In the genomic region with DNA sequence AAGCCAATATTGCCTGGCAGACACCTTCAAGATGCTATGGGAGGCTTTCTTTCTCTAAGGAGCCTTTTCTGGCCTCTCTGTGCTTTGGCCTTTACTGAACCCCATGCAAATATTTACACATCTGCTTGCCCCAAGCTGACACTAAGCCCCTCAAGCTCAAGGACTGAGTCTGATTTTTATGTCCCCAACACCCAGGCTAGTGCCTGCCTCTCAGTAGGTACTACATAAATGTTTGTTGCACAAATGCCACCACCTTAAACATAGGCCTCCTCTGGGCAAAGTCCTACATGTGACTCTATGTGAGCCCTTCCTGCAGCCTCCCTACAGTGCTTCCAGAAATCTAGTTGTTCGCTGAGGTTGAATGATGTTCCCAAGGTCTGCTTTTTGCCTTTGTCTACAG, we compare ENCODE assay signal across 21 cellular contexts.
DNase-seq lines count a peak whose midpoint lies in the region; ATAC-seq, FAIRE-seq and TF ChIP-seq lines count a peak whose summit lies in the region.
"Had no signal": no experiment of that assay in that cellular context is flagged by ENCODE, and none has a peak within 500 bp of the region (broad histone marks: within the 10 kb centered on the region; RNA-seq: fewer than 3 reads in every experiment).

No MANE protein-coding gene starts in this region.

- no peak overlapping the region for H3K4me2 ChIP-seq in K562 (ENCODE audit: insufficient read depth, low read length)
- H3K4me2 ChIP-seq: PC-9 had no signal

- no peak for TF ChIP-seq POLR2A in K562 (conservative IDR thresholded peaks at IDR 0.05)

- DNase-seq in left ventricle myocardium superior (no peak), right cardiac atrium (no peak), K562 (ENCODE audit: extremely low read depth in 1 of 4, low spot score in 3 of 4) (no peak), mucosa of descending colon (no peak), HTR-8/SVneo (ENCODE audit: insufficient read length, low spot score) (no peak), NCI-H748 (lab: John Stamatoyannopoulos, UW; ENCODE audit: unreplicated experiment) (no peak)
- DNase-seq in activated CD4-positive, alpha-beta T cell treated with anti-CD3 and anti-CD28 coated beads, Interleukin-2, amount 50 U/mL, for 4 hours = no peak
- DNase-seq: CD4-positive, CD25-positive, alpha-beta regulatory T cell; DND-41; H9; HFFc6; KBM-7; NCI-H1092; NCI-H1436; NCI-H1930; NCI-H748 treated with DMSO at 0.1 percent for 48 hours; PC-9 had no signal

- intact Hi-C loops in left ventricle myocardium superior (cut with micrococcal nuclease) = no loop called here
- intact Hi-C loops in right cardiac atrium (cut with DNase I) = no loop called here
- intact Hi-C loops in K562 (cut with micrococcal nuclease) = no loop called here
- intact Hi-C loops in mucosa of descending colon (cut with DNase I, micrococcal nuclease) = no loop called here

- no peaks in the 10 kb centered on the region for H4K20me1 ChIP-seq in K562 (replicated peaks; ENCODE audit: control insufficient read depth, insufficient read depth, low read length)

- H3K27me3 ChIP-seq in right cardiac atrium (ENCODE audit: control insufficient read depth, insufficient read depth) = no peaks in the 10 kb centered on the region
- no peaks in the 10 kb centered on the region for H3K27me3 ChIP-seq in K562 (ENCODE audit: control insufficient read depth in 2 of 2, insufficient read depth in 2 of 2, low read length in 2 of 2)
- no peaks in the 10 kb centered on the region for H3K27me3 ChIP-seq in thymus (ENCODE audit: control insufficient read depth, insufficient read depth)
- H3K27me3 ChIP-seq: SJSA1 had no signal

- CTCF ChIA-PET in K562 (lab: Yijun Ruan, JAX; ENCODE audit: low intra/inter-chr PET ratio) = interaction anchor here (1.0 kb wide), 1 partner anchor 19 kb away, joined by 3 read pairs; no protein-coding TSS in a partner anchor

- TF ChIP-seq RAD21 in K562 (CRISPR knock-in tag; conservative IDR thresholded peaks at IDR 0.05 in 1 of 2, IDR thresholded peaks at IDR 0.05 in 1 of 2) = no peak

- H3K9me1 ChIP-seq in K562 (ENCODE audit: control insufficient read depth, insufficient read depth, low read length) = no peaks in the 10 kb centered on the region

- no peaks in the 10 kb centered on the region for H3K4me1 ChIP-seq in right cardiac atrium (ENCODE audit: control insufficient read depth, insufficient read depth, low read length)
- H3K4me1 ChIP-seq in K562 (replicated peaks in 1 of 2; ENCODE audit: control insufficient read depth in 2 of 2, insufficient read depth in 2 of 2, low read length in 2 of 2) = peaks cover 23 to 68% of the 10 kb centered on the region in 2 experiments
- no peaks in the 10 kb centered on the region for H3K4me1 ChIP-seq in mucosa of descending colon (ENCODE audit: low read depth)
- H3K4me1 ChIP-seq in thymus (ENCODE audit: control insufficient read depth, insufficient read depth, low read length) = no peaks in the 10 kb centered on the region
- H3K4me1 ChIP-seq: SJSA1 had no signal

- no peaks in the 10 kb centered on the region for H3K79me2 ChIP-seq in K562 (ENCODE audit: control insufficient read depth, insufficient read depth, low read length)

- WGBS in right cardiac atrium = 91% methylated on average over 1 of the region's 1 CpG
- WGBS in K562 (ENCODE audit: insufficient coverage, low coverage, missing lambda C conversion rate) = 76% methylated on average over 1 of the region's 1 CpG
- 91% methylated on average over 1 of the region's 1 CpG for WGBS in thymus

- peak overlapping the region; percentile 10 to 32; a peak in 2 of 4 replicates for H3K9ac ChIP-seq in K562 (ENCODE audit: insufficient read depth in 1 of 2, low read depth in 2 of 2, low read length in 2 of 2)

- no peak overlapping the region for H3K27ac ChIP-seq in right cardiac atrium (ENCODE audit: low read length)
- H3K27ac ChIP-seq in K562 (ENCODE audit: extremely low read depth, low read depth, low read length) = no peak overlapping the region
- peak overlapping the region; percentile 25 for H3K27ac ChIP-seq in thymus (ENCODE audit: low read depth)
- H3K27ac ChIP-seq: PC-9, RWPE1, SJSA1 had no signal

- no peak for TF ChIP-seq EP300 in K562 (IDR thresholded peaks at IDR 0.05; ENCODE audit: low read length)

- BruUV-seq in K562 (replicated peaks; lab: Mats Ljungman, UMichigan) = no TSS peak

- H3K9me3 ChIP-seq in right cardiac atrium (ENCODE audit: control insufficient read depth, low read length) = no peaks in the 10 kb centered on the region
- no peaks in the 10 kb centered on the region for H3K9me3 ChIP-seq in K562 (replicated peaks; ENCODE audit: control insufficient read depth, insufficient read depth, low read depth, low read length)
- no peaks in the 10 kb centered on the region for H3K9me3 ChIP-seq in mucosa of descending colon
- no peaks in the 10 kb centered on the region for H3K9me3 ChIP-seq in thymus (ENCODE audit: control insufficient read depth)
- H3K9me3 ChIP-seq: SJSA1 had no signal

- in situ Hi-C loops in K562 (cut with MboI) = no loop called here

- H3K36me3 ChIP-seq in K562 (ENCODE audit: control insufficient read depth, insufficient read depth, low read length) (no peaks in the 10 kb centered on the region), mucosa of descending colon (ENCODE audit: low read depth) (no peaks in the 10 kb centered on the region), thymus (ENCODE audit: control insufficient read depth, insufficient read depth) (no peaks in the 10 kb centered on the region)
- H3K36me3 ChIP-seq: SJSA1 had no signal

- peak overlapping the region; percentile 41 for H2AFZ ChIP-seq in K562 (ENCODE audit: low read depth, low read length)
- H2AFZ ChIP-seq: PC-9 had no signal

- peak; percentile 9 for ATAC-seq in left ventricle myocardium superior
- ATAC-seq in right cardiac atrium = no peak
- ATAC-seq in K562 = no peak
- ATAC-seq in mucosa of descending colon = peak; percentile 33
- ATAC-seq: GM12878 had no signal

- H3K4me3 ChIP-seq in right cardiac atrium (ENCODE audit: low read length) (no peak overlapping the region), K562 (no peak overlapping the region), mucosa of descending colon (no peak overlapping the region), thymus (ENCODE audit: low read length) (no peak overlapping the region)
- H3K4me3 ChIP-seq: GM12878, PC-9, SJSA1 had no signal

- FAIRE-seq in K562 (lab: Jason Lieb, UNC) (no peak), HTR-8/SVneo (lab: Jason Lieb, UNC) (no peak)
- FAIRE-seq: GM12878 had no signal

- POLR2A ChIA-PET in K562 (lab: Yijun Ruan, JAX) = interaction anchor here (0.6 to 1.7 kb wide), 3 partner anchors 10 to 37 kb away, joined by 3 to 4 read pairs (median 3); no protein-coding TSS in a partner anchor

- TF ChIP-seq CTCF in K562 (IDR thresholded peaks at IDR 0.05 in 2 of 3, conservative IDR thresholded peaks at IDR 0.05 in 1 of 3; ENCODE audit: insufficient read depth in 2 of 3, low read depth in 1 of 3, low read length in 3 of 3) = no peak
- no peak for TF ChIP-seq CTCF in mucosa of descending colon (IDR thresholded peaks at IDR 0.05)

TF ChIP-seq in K562, 482 proteins besides CTCF, POLR2A, EP300 and RAD21 (continues in another document):
- TF ChIP-seq RBM15 (IDR thresholded peaks at IDR 0.05; ENCODE audit: insufficient read depth, low read length) (no peak), DDX20 (tag; IDR thresholded peaks at IDR 0.05; ENCODE audit: low read depth) (no peak), CHD1 (IDR thresholded peaks at IDR 0.05; ENCODE audit: low read length) (no peak), ZNF324 (CRISPR knock-in tag; IDR thresholded peaks at IDR 0.05) (no peak), MCM5 (IDR thresholded peaks at IDR 0.05; ENCODE audit: low read depth) (no peak), RBM25 (IDR thresholded peaks at IDR 0.05; ENCODE audit: low read depth, low read length, severe bottlenecking) (no peak), ZNF589 (CRISPR knock-in tag; IDR thresholded peaks at IDR 0.05; ENCODE audit: low read depth) (no peak), ZKSCAN3 (CRISPR knock-in tag; IDR thresholded peaks at IDR 0.05) (no peak), PCBP1 (IDR thresholded peaks at IDR 0.05; ENCODE audit: low read depth, low read length, poor library complexity, severe bottlenecking) (no peak), MTA1 (IDR thresholded peaks at IDR 0.05; ENCODE audit: borderline replicate concordance) (no peak)
- TF ChIP-seq, protein P1, sequence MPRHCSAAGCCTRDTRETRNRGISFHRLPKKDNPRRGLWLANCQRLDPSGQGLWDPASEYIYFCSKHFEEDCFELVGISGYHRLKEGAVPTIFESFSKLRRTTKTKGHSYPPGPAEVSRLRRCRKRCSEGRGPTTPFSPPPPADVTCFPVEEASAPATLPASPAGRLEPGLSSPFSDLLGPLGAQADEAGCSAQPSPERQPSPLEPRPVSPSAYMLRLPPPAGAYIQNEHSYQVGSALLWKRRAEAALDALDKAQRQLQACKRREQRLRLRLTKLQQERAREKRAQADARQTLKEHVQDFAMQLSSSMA (CRISPR knock-in tag; IDR thresholded peaks at IDR 0.05) = no peak
- TF ChIP-seq, protein P2, sequence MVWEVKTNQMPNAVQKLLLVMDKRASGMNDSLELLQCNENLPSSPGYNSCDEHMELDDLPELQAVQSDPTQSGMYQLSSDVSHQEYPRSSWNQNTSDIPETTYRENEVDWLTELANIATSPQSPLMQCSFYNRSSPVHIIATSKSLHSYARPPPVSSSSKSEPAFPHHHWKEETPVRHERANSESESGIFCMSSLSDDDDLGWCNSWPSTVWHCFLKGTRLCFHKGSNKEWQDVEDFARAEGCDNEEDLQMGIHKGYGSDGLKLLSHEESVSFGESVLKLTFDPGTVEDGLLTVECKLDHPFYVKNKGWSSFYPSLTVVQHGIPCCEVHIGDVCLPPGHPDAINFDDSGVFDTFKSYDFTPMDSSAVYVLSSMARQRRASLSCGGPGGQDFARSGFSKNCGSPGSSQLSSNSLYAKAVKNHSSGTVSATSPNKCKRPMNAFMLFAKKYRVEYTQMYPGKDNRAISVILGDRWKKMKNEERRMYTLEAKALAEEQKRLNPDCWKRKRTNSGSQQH (CRISPR knock-in tag; IDR thresholded peaks at IDR 0.05) = no peak
- TF ChIP-seq, protein P3, sequence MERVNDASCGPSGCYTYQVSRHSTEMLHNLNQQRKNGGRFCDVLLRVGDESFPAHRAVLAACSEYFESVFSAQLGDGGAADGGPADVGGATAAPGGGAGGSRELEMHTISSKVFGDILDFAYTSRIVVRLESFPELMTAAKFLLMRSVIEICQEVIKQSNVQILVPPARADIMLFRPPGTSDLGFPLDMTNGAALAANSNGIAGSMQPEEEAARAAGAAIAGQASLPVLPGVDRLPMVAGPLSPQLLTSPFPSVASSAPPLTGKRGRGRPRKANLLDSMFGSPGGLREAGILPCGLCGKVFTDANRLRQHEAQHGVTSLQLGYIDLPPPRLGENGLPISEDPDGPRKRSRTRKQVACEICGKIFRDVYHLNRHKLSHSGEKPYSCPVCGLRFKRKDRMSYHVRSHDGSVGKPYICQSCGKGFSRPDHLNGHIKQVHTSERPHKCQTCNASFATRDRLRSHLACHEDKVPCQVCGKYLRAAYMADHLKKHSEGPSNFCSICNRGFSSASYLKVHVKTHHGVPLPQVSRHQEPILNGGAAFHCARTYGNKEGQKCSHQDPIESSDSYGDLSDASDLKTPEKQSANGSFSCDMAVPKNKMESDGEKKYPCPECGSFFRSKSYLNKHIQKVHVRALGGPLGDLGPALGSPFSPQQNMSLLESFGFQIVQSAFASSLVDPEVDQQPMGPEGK (CRISPR knock-in tag; IDR thresholded peaks at IDR 0.05; ENCODE audit: borderline replicate concordance) = no peak

Comparison
In these comparisons a context has a peak if more than half of its experiments do, and no peak if none do; other contexts are left out.
1. ATAC-seq: peak in left ventricle myocardium superior (single experiment) and mucosa of descending colon (single experiment); none in right cardiac atrium (0 of 2) and K562 (single experiment).